In genomic region chr1:226676381-226676780, GRCh38 we compare ENCODE assay signal across 1 cellular context.
TF ChIP-seq lines count a peak whose summit lies in the region.

No MANE protein-coding gene starts in this region.

TF ChIP-seq in GM12878, 131 proteins besides CTCF, POLR2A, EP300 and RAD21 (continued from another document):
- no peak for TF ChIP-seq E4F1 (IDR thresholded peaks at IDR 0.05; ENCODE audit: borderline replicate concordance, partially characterized antibody)
- no peak for TF ChIP-seq NR2C1 (IDR thresholded peaks at IDR 0.05)
- no peak for TF ChIP-seq ETV6 (conservative IDR thresholded peaks at IDR 0.05 in 1 of 2, IDR thresholded peaks at IDR 0.05 in 1 of 2; ENCODE audit: borderline replicate concordance in 1 of 2, low read depth in 1 of 2)
- peak; percentile 25; the same call in 1 of the 2 replicates for TF ChIP-seq BMI1 (IDR thresholded peaks at IDR 0.05; ENCODE audit: borderline replicate concordance)
- 0 out of 2 replicates have a peak, but pooled peaks have one; percentile 19 for TF ChIP-seq CREB1 (IDR thresholded peaks at IDR 0.05; ENCODE audit: low read depth)
- TF ChIP-seq POLR2AphosphoS2 (IDR thresholded peaks at IDR 0.05; ENCODE audit: low read depth, low read length): no peak
- peak; percentile 55; the same call in 1 of the 2 replicates for TF ChIP-seq SPI1 (IDR thresholded peaks at IDR 0.05; ENCODE audit: borderline replicate concordance, insufficient read depth, low read depth, low read length)
- no peak for TF ChIP-seq HSF1 (IDR thresholded peaks at IDR 0.05; ENCODE audit: low read depth, low read length)
- no peak for TF ChIP-seq MEF2B (IDR thresholded peaks at IDR 0.05; ENCODE audit: partially characterized antibody, poor library complexity, severe bottlenecking)
- TF ChIP-seq MLLT1 (IDR thresholded peaks at IDR 0.05): no peak
- TF ChIP-seq FOXK2 (IDR thresholded peaks at IDR 0.05): no peak
- TF ChIP-seq TCF3 (IDR thresholded peaks at IDR 0.05; ENCODE audit: borderline replicate concordance, insufficient read depth, low read depth, low read length): no peak
- TF ChIP-seq ATF7 (IDR thresholded peaks at IDR 0.05; ENCODE audit: low read depth): 0 out of 2 replicates have a peak, but pooled peaks have one; percentile 7
- TF ChIP-seq BHLHE40 (IDR thresholded peaks at IDR 0.05; ENCODE audit: borderline replicate concordance in 1 of 2, low read depth in 2 of 2, low read length in 1 of 2): peak; percentile 9 to 18; a peak in 1 of 4 replicates
